Comparison of ENCODE assay signal across 2 cellular contexts in genomic region chr17:19006698-19007097, GRCh38.
A peak's percentile ranks its signal among the peaks of the same experiment; 100 is the strongest.
TF ChIP-seq lines count a peak whose summit lies in the region.

No MANE protein-coding gene starts in this region.

TF ChIP-seq in A549, 52 proteins besides CTCF, POLR2A, EP300 and RAD21:
- TF ChIP-seq RARB (CRISPR knock-in tag; IDR thresholded peaks at IDR 0.05) (no peak), HDAC2 (IDR thresholded peaks at IDR 0.05) (peak; percentile 25; the same call in 1 of the 2 replicates), ELK1 (IDR thresholded peaks at IDR 0.05; ENCODE audit: low read depth, low read length) (no peak), HOXA7 (CRISPR knock-in tag; IDR thresholded peaks at IDR 0.05) (no peak), KDM5A (IDR thresholded peaks at IDR 0.05) (no peak), NFE2L2 (conservative IDR thresholded peaks at IDR 0.05; ENCODE audit: low read length) (no peak), JUNB (IDR thresholded peaks at IDR 0.05) (no peak), ZFP36 (IDR thresholded peaks at IDR 0.05; ENCODE audit: borderline replicate concordance, partially characterized antibody) (no peak), NR3C1 (IDR thresholded peaks at IDR 0.05) (no peak), KDM1A (IDR thresholded peaks at IDR 0.05; ENCODE audit: low read depth) (peak; percentile 66; the same call in 1 of the 2 replicates), EHF (CRISPR knock-in tag; IDR thresholded peaks at IDR 0.05) (0 out of 2 replicates have a peak, but pooled peaks have one; percentile 27), HMGXB4 (CRISPR knock-in tag; IDR thresholded peaks at IDR 0.05; ENCODE audit: borderline replicate concordance) (no peak), RFX5 (IDR thresholded peaks at IDR 0.05) (no peak), NPAS2 (CRISPR knock-in tag; IDR thresholded peaks at IDR 0.05; ENCODE audit: borderline replicate concordance) (no peak), ZC3H11A (IDR thresholded peaks at IDR 0.05) (no peak), PHF8 (IDR thresholded peaks at IDR 0.05; ENCODE audit: borderline replicate concordance, low read depth) (no peak), JUN (IDR thresholded peaks at IDR 0.05) (no peak), MAX (IDR thresholded peaks at IDR 0.05) (no peak), HOXB13 (CRISPR knock-in tag; IDR thresholded peaks at IDR 0.05; ENCODE audit: low read depth) (no peak), MAZ (IDR thresholded peaks at IDR 0.05; ENCODE audit: borderline replicate concordance, low read depth, low read length) (no peak), HOXB5 (CRISPR knock-in tag; IDR thresholded peaks at IDR 0.05) (no peak), MYC (IDR thresholded peaks at IDR 0.05; ENCODE audit: borderline replicate concordance, low read length) (no peak), ZSCAN20 (CRISPR knock-in tag; IDR thresholded peaks at IDR 0.05) (no peak), CHD4 (IDR thresholded peaks at IDR 0.05; ENCODE audit: borderline replicate concordance) (no peak), REST (IDR thresholded peaks at IDR 0.05) (no peak), FOSB (CRISPR knock-in tag; IDR thresholded peaks at IDR 0.05) (no peak), BCL3 (IDR thresholded peaks at IDR 0.05) (no peak)

TF ChIP-seq in WTC11, 78 proteins besides CTCF, POLR2A, EP300 and RAD21:
- TF ChIP-seq JAZF1 (CRISPR knock-in tag; IDR thresholded peaks at IDR 0.05) (no peak), ZNF396 (CRISPR knock-in tag; IDR thresholded peaks at IDR 0.05; ENCODE audit: borderline replicate concordance) (no peak), GTF2I (CRISPR knock-in tag; conservative IDR thresholded peaks at IDR 0.05) (peak; percentile 63; the same call in 1 of the 2 replicates)
